ENCODE assay signal across 13 cellular contexts in genomic region chr17:21294321-21295035, GRCh38. TPM values are rescaled to one million over a fixed set of nuclear protein-coding genes. Genes with fewer than 3 reads are reported as not detected.
DNase-seq lines count a peak whose midpoint lies in the region; ATAC-seq, FAIRE-seq and TF ChIP-seq lines count a peak whose summit lies in the region.
"Had no signal": no experiment of that assay in that cellular context is flagged by ENCODE, and none has a peak within 500 bp of the region (broad histone marks: within the 10 kb centered on the region; RNA-seq: fewer than 3 reads in every experiment).

No MANE protein-coding gene starts in this region.

- CTCF ChIA-PET in CD4-positive, alpha-beta T cell (lab: Charles Lee): no interaction called here

- TF ChIP-seq CTCF in CD4-positive, alpha-beta T cell (IDR thresholded peaks at IDR 0.05): no peak
- TF ChIP-seq CTCF in HFFc6 (IDR thresholded peaks at IDR 0.05) (no peak), nephron progenitor cell (IDR thresholded peaks at IDR 0.05) (no peak), D721Med (IDR thresholded peaks at IDR 0.05; ENCODE audit: insufficient read depth, missing control alignments) (no peak)

- no peak for DNase-seq in CD4-positive, alpha-beta T cell
- DNase-seq in HFFc6 (no peak), nephron progenitor cell (no peak), NCI-H187 (lab: John Stamatoyannopoulos, UW) (no peak), DMS153 (lab: John Stamatoyannopoulos, UW) (no peak), D721Med (ENCODE audit: insufficient read length, low spot score) (no peak)
- DNase-seq in central memory CD8-positive, alpha-beta T cell (ENCODE audit: low spot score in 2 of 2): no peak
- DNase-seq: activated CD4-positive, alpha-beta T cell treated with anti-CD3 and anti-CD28 coated beads for 48 hours; activated effector memory CD4-positive, alpha-beta T cell treated with anti-CD3 and anti-CD28 coated beads, Interleukin-2, amount 50 U/mL, for 16 hours; Caco-2; retina had no signal

- no peak overlapping the region for H3K27ac ChIP-seq in CD4-positive, alpha-beta T cell (ENCODE audit: low read depth, low read length)

- peak overlapping the region; percentile 40 for H3K27ac Mint-ChIP-seq in CD4-positive, alpha-beta T cell
- H3K27ac Mint-ChIP-seq in HFFc6 (peak overlapping the region; percentile 72), nephron progenitor cell (peak overlapping the region; percentile 18)
- H3K27ac Mint-ChIP-seq in central memory CD8-positive, alpha-beta T cell (ENCODE audit: low read depth): peak overlapping the region; percentile 80
- H3K27ac Mint-ChIP-seq: mesothelial cell of epicardium had no signal

- H3K4me3 Mint-ChIP-seq in CD4-positive, alpha-beta T cell: no peak overlapping the region
- H3K4me3 Mint-ChIP-seq in HFFc6 (no peak overlapping the region), nephron progenitor cell (no peak overlapping the region)
- peak overlapping the region; percentile 1 for H3K4me3 Mint-ChIP-seq in central memory CD8-positive, alpha-beta T cell
- H3K4me3 Mint-ChIP-seq: mesothelial cell of epicardium had no signal

- H3K27me3 Mint-ChIP-seq in CD4-positive, alpha-beta T cell: peaks cover 8% of the 10 kb centered on the region
- peaks cover 15% of the 10 kb centered on the region for H3K27me3 Mint-ChIP-seq in HFFc6 (ENCODE audit: insufficient read depth)
- no peaks in the 10 kb centered on the region for H3K27me3 Mint-ChIP-seq in central memory CD8-positive, alpha-beta T cell
- peaks cover 5% of the 10 kb centered on the region for H3K27me3 Mint-ChIP-seq in nephron progenitor cell (ENCODE audit: low read depth, poor library complexity)

- POLR2A ChIA-PET in CD4-positive, alpha-beta T cell (lab: Charles Lee): no interaction called here

- no peaks in the 10 kb centered on the region for H3K9me3 Mint-ChIP-seq in CD4-positive, alpha-beta T cell
- H3K9me3 Mint-ChIP-seq in HFFc6 (peaks cover 11% of the 10 kb centered on the region; the same call in 1 of the 2 replicates), nephron progenitor cell (peaks cover 59% of the 10 kb centered on the region)
- H3K9me3 Mint-ChIP-seq in central memory CD8-positive, alpha-beta T cell: peaks cover 8% of the 10 kb centered on the region
- H3K9me3 Mint-ChIP-seq: mesothelial cell of epicardium had no signal

- H3K4me1 Mint-ChIP-seq in CD4-positive, alpha-beta T cell (ENCODE audit: low read depth): peaks cover 27% of the 10 kb centered on the region
- peaks cover 15% of the 10 kb centered on the region for H3K4me1 Mint-ChIP-seq in HFFc6 (ENCODE audit: low read depth)
- H3K4me1 Mint-ChIP-seq in central memory CD8-positive, alpha-beta T cell: peaks cover 56% of the 10 kb centered on the region
- peaks cover 14% of the 10 kb centered on the region for H3K4me1 Mint-ChIP-seq in nephron progenitor cell
- H3K4me1 Mint-ChIP-seq: mesothelial cell of epicardium had no signal

- no peaks in the 10 kb centered on the region for H3K9me3 ChIP-seq in CD4-positive, alpha-beta T cell (ENCODE audit: control insufficient read depth, low read length)
- H3K9me3 ChIP-seq: Caco-2 had no signal

- no peaks in the 10 kb centered on the region for H3K27me3 ChIP-seq in CD4-positive, alpha-beta T cell (ENCODE audit: control insufficient read depth, insufficient read depth, low read length)

- intact Hi-C loops in CD4-positive, alpha-beta T cell (cut with DNase I, micrococcal nuclease): no loop called here

- no peak for FAIRE-seq in D721Med (lab: Jason Lieb, UNC)

- H3K36me3 Mint-ChIP-seq in CD4-positive, alpha-beta T cell (ENCODE audit: low read depth): peaks cover 34% of the 10 kb centered on the region
- H3K36me3 Mint-ChIP-seq in HFFc6 (ENCODE audit: low read depth): peaks cover 14% of the 10 kb centered on the region; the same call in 1 of the 2 replicates
- peaks cover 23% of the 10 kb centered on the region for H3K36me3 Mint-ChIP-seq in central memory CD8-positive, alpha-beta T cell (ENCODE audit: insufficient read depth)
- peaks cover 5% of the 10 kb centered on the region for H3K36me3 Mint-ChIP-seq in nephron progenitor cell (ENCODE audit: low read depth)

- ATAC-seq in CD4-positive, alpha-beta T cell (ENCODE audit: poor library complexity): no peak
- no peak for ATAC-seq in central memory CD8-positive, alpha-beta T cell (replicated peaks; ENCODE audit: extremely low read depth, poor library complexity, severe bottlenecking)
- no peak for ATAC-seq in GM19395 (IDR thresholded peaks at IDR 0.05; ENCODE audit: unreplicated experiment)

RNA-seq across cellular contexts. Expression of gene MAP2K3, which starts 10.0 kb away (rescaled TPM):
- 10 to 100 TPM; 36.8 to 38.5 TPM for total RNA-seq in CD4-positive, alpha-beta T cell
- total RNA-seq in HFFc6 (2021; fragmentation: NEBNext Ultra II Directional; extraction: Animal tissue kit (Norgen Biotek cat#: 25700)): 100 to 1,000 TPM; 177 to 221 (median 184) TPM

RNA-seq across cellular contexts. Expression of gene NATD1, which starts 41.3 kb away (rescaled TPM):
- total RNA-seq in CD4-positive, alpha-beta T cell: 1 to 10 TPM; 5.9 to 6.1 TPM
- 1 to 10 TPM; 3.7 to 7.9 (median 4.1) TPM for total RNA-seq in HFFc6 (2021; fragmentation: NEBNext Ultra II Directional; extraction: Animal tissue kit (Norgen Biotek cat#: 25700))

Comparison
In these comparisons a context has a peak if more than half of its experiments do, and no peak if none do; other contexts are left out.
1. H3K27ac Mint-ChIP-seq: peak in every context shown above with its lines; median percentile 80 in central memory CD8-positive, alpha-beta T cell; 72 in HFFc6; 40 in CD4-positive, alpha-beta T cell; 18 in nephron progenitor cell.
2. RNA of gene MAP2K3, which starts 10.0 kb away (total RNA-seq): 177 to 221 TPM in HFFc6; 36.8 to 38.5 TPM in CD4-positive, alpha-beta T cell; every median in the first group is over 4 times any median in the second.